Comparison of ENCODE assay signal across 8 cellular contexts in genomic region chr14:100384819-100385813, GRCh38. TPM values are rescaled to one million over a fixed set of nuclear protein-coding genes. Genes with fewer than 3 reads are reported as not detected.
A peak's percentile ranks its signal among the peaks of the same experiment; 100 is the strongest.
DNase-seq lines count a peak whose midpoint lies in the region; ATAC-seq and TF ChIP-seq lines count a peak whose summit lies in the region.

No MANE protein-coding gene starts in this region.

- in situ Hi-C loops in G401 (cut with HindIII; ENCODE audit: low sequenced_read_pairs) (no loop called here), mammary epithelial cell (cut with MboI; ENCODE audit: low sequenced_read_pairs in 2 of 2) (loop anchor here (5.0 to 25.0 kb wide), 3 partner anchors 262 to 1277 kb away; no protein-coding TSS in a partner anchor)

- H3K36me3 ChIP-seq in mammary epithelial cell (ENCODE audit: insufficient read depth, low read length) (no peaks in the 10 kb centered on the region), mesenchymal stem cell (ENCODE audit: control insufficient read depth in 1 of 2, insufficient read depth in 2 of 2, low read depth in 1 of 2, low read length in 2 of 2) (peaks cover 15 to 22% of the 10 kb centered on the region in 2 experiments)

- no peak overlapping the region for H2BK15ac ChIP-seq in mesenchymal stem cell (ENCODE audit: low read depth, poor library complexity, severe bottlenecking)

- no peak for ATAC-seq in HG03469 (IDR thresholded peaks at IDR 0.05; ENCODE audit: unreplicated experiment)
- ATAC-seq in GM18867 (IDR thresholded peaks at IDR 0.05; ENCODE audit: unreplicated experiment) = no peak

- H2AFZ ChIP-seq in mammary epithelial cell (ENCODE audit: low read depth, low read length) (peak overlapping the region; percentile 8), mesenchymal stem cell (ENCODE audit: low read depth, low read length) (no peak overlapping the region)

- H3K9me3 ChIP-seq in mammary epithelial cell (replicated peaks; ENCODE audit: insufficient read depth, low read length) (no peaks in the 10 kb centered on the region), mesenchymal stem cell (ENCODE audit: control insufficient read depth, low read length) (no peaks in the 10 kb centered on the region)

- H3K23ac ChIP-seq in mesenchymal stem cell (ENCODE audit: low read length in 2 of 2) = no peak overlapping the region

- dilution Hi-C loops in mammary epithelial cell (cut with HindIII; ENCODE audit: low sequenced_read_pairs) = loop anchor here (5.0 kb wide), 3 partner anchors 37 to 267 kb away; no protein-coding TSS in a partner anchor

- H3K18ac ChIP-seq in mesenchymal stem cell (ENCODE audit: low read depth in 1 of 2, low read length in 2 of 2) = no peak overlapping the region

- H4K8ac ChIP-seq in mesenchymal stem cell (ENCODE audit: low read length) = no peak overlapping the region

- H3K27me3 ChIP-seq in mammary epithelial cell (ENCODE audit: insufficient read depth, low read length) = no peaks in the 10 kb centered on the region
- no peaks in the 10 kb centered on the region for H3K27me3 ChIP-seq in mesenchymal stem cell (ENCODE audit: control insufficient read depth in 1 of 2, insufficient read depth in 1 of 2, low read length in 2 of 2)

- H2BK5ac ChIP-seq in mesenchymal stem cell (ENCODE audit: low read depth, low read length, poor library complexity, severe bottlenecking) = peak overlapping the region; percentile 98

- intact Hi-C loops in mammary epithelial cell (cut with micrococcal nuclease) = loop anchor here (1.0 to 2.0 kb wide), 4 partner anchors 32 to 1243 kb away; no protein-coding TSS in a partner anchor

- H3K14ac ChIP-seq in mesenchymal stem cell (ENCODE audit: low read length in 2 of 2) = no peak overlapping the region

- H4K91ac ChIP-seq in mesenchymal stem cell (ENCODE audit: low read length) = no peak overlapping the region

- H2AK5ac ChIP-seq in mesenchymal stem cell (ENCODE audit: low read length, severe bottlenecking) = peak overlapping the region; percentile 100

- no peaks in the 10 kb centered on the region for H4K20me1 ChIP-seq in mammary epithelial cell (ENCODE audit: insufficient read depth, low read length)

- H2BK120ac ChIP-seq in mesenchymal stem cell (ENCODE audit: low read depth, low read length) = peak overlapping the region; percentile 21

- peak overlapping the region; percentile 19 for H3K4me2 ChIP-seq in mammary epithelial cell (ENCODE audit: insufficient read depth, low read depth, low read length)
- peak overlapping the region; percentile 34 for H3K4me2 ChIP-seq in mesenchymal stem cell (ENCODE audit: low read length, poor library complexity, severe bottlenecking)

- no TSS peak for BruUV-seq in mammary epithelial cell (replicated peaks; lab: Mats Ljungman, UMichigan)

- H3K4me3 ChIP-seq in mammary epithelial cell (replicated peaks in 1 of 3; ENCODE audit: insufficient read depth in 1 of 3, low read depth in 2 of 3, low read length in 3 of 3) = no peak overlapping the region
- no peak overlapping the region for H3K4me3 ChIP-seq in mesenchymal stem cell (ENCODE audit: insufficient read depth in 1 of 2, low read depth in 1 of 2, low read length in 2 of 2)

- H3K4me1 ChIP-seq in mammary epithelial cell (ENCODE audit: insufficient read depth, low read length) = peaks cover 17% of the 10 kb centered on the region
- peaks cover 36% of the 10 kb centered on the region for H3K4me1 ChIP-seq in mesenchymal stem cell (ENCODE audit: control insufficient read depth, insufficient read depth, low read depth, low read length)

- peak overlapping the region in 1 of 2 experiments; percentile 38 for H2BK12ac ChIP-seq in mesenchymal stem cell (ENCODE audit: low read length in 2 of 2)

- H3K79me2 ChIP-seq in mammary epithelial cell (ENCODE audit: insufficient read depth, low read length) = peaks cover 8% of the 10 kb centered on the region

- H3K9ac ChIP-seq in mammary epithelial cell (ENCODE audit: insufficient read depth, low read length) = no peak overlapping the region
- H3K9ac ChIP-seq in mesenchymal stem cell (ENCODE audit: low read length) = peak overlapping the region; percentile 46

- H3K27ac ChIP-seq in mammary epithelial cell (ENCODE audit: insufficient read depth, low read depth, low read length) (no peak overlapping the region), mesenchymal stem cell (ENCODE audit: low read length, poor library complexity, severe bottlenecking) (peak overlapping the region; percentile 99)

- peak overlapping the region in 1 of 2 experiments; percentile 86 for H3K4ac ChIP-seq in mesenchymal stem cell (ENCODE audit: low read depth in 1 of 2, low read length in 2 of 2)

- DNase-seq in G401 (ENCODE audit: low spot score) = peak; percentile 91
- peak; percentile 94 for DNase-seq in NCI-H1694 (lab: John Stamatoyannopoulos, UW)
- DNase-seq in mammary epithelial cell = peak; percentile 32
- DNase-seq in mesenchymal stem cell = peak; percentile 77
- no peak for DNase-seq in NCI-H2029 (lab: John Stamatoyannopoulos, UW)
- DNase-seq in foreskin melanocyte = no peak

- peak; percentile 56 to 65 for TF ChIP-seq CTCF in mammary epithelial cell (conservative IDR thresholded peaks at IDR 0.05 in 1 of 2, IDR thresholded peaks at IDR 0.05 in 1 of 2; ENCODE audit: extremely low read depth in 1 of 2, insufficient read depth in 1 of 2, low read depth in 1 of 2, low read length in 2 of 2)

- CTCF ChIA-PET in mammary epithelial cell (lab: Charles Lee; ENCODE audit: low non-redundant PET) = interaction anchor here (0.6 to 1.2 kb wide), 5 partner anchors 249 to 512 kb away, joined by 3 to 6 read pairs (median 5); no protein-coding TSS in a partner anchor

- 30% methylated on average over 16 of the region's 16 CpGs for WGBS in mammary epithelial cell (ENCODE audit: low coverage, missing lambda C conversion rate)
- WGBS in mesenchymal stem cell = 58% methylated on average over 14 of the region's 16 CpGs

- H3K79me1 ChIP-seq in mesenchymal stem cell (replicated peaks; ENCODE audit: low read length, poor library complexity, severe bottlenecking) = peaks cover 26% of the 10 kb centered on the region

RNA-seq across cellular contexts. Expression of gene WDR25, which starts 8.8 kb away (rescaled TPM):
- 4.6 and 19.8 TPM in 2 replicates for total RNA-seq in G401 (2014; rRNA removed; shearing (Covaris generic))
- total RNA-seq in mammary epithelial cell = 10 to 100 TPM; 12.3 to 14.0 TPM
- polyA plus RNA-seq in mammary epithelial cell = 7.2 TPM
- 6.9 TPM for polyA minus RNA-seq in mammary epithelial cell
- 12.3 TPM for polyA plus RNA-seq in mesenchymal stem cell (2013, experiment 1 of 2)
- polyA plus RNA-seq in mesenchymal stem cell (2013, experiment 2 of 2) = 12.0 TPM

Comparison
In these comparisons a context has a peak if more than half of its experiments do, and no peak if none do; other contexts are left out.
1. DNase-seq: peak in G401 (single experiment), NCI-H1694 (single experiment), mammary epithelial cell (single experiment) and mesenchymal stem cell (single experiment); none in NCI-H2029 (single experiment) and foreskin melanocyte (single experiment).